In genomic region chr17:37465058-37465616, GRCh38 we compare ENCODE assay signal across 1 cellular context.
TF ChIP-seq lines count a peak whose summit lies in the region.

No MANE protein-coding gene starts in this region.

TF ChIP-seq in SK-N-SH treated with all-trans-retinoic acid at 6 μM for 48 hours, 23 proteins besides CTCF, POLR2A, EP300 and RAD21 (continued from another document):
- TF ChIP-seq ZNF70 (CRISPR knock-in tag; IDR thresholded peaks at IDR 0.05) (no peak), SNAI2 (CRISPR knock-in tag; IDR thresholded peaks at IDR 0.05) (no peak), ARNTL (CRISPR knock-in tag; IDR thresholded peaks at IDR 0.05; ENCODE audit: borderline replicate concordance, low read depth) (no peak), TSHZ2 (CRISPR knock-in tag; IDR thresholded peaks at IDR 0.05) (no peak), OSR1 (CRISPR knock-in tag; IDR thresholded peaks at IDR 0.05) (no peak), ZNF565 (CRISPR knock-in tag; conservative IDR thresholded peaks at IDR 0.05; ENCODE audit: low read depth) (no peak), TOX (CRISPR knock-in tag; IDR thresholded peaks at IDR 0.05; ENCODE audit: borderline replicate concordance) (no peak), ESRRG (CRISPR knock-in tag; IDR thresholded peaks at IDR 0.05) (no peak), ZNF8 (CRISPR knock-in tag; IDR thresholded peaks at IDR 0.05) (no peak), ZFP3 (CRISPR knock-in tag; IDR thresholded peaks at IDR 0.05) (no peak), ZC3H10 (CRISPR knock-in tag; IDR thresholded peaks at IDR 0.05) (no peak), CSRNP3 (CRISPR knock-in tag; IDR thresholded peaks at IDR 0.05) (no peak), TCF4 (CRISPR knock-in tag; IDR thresholded peaks at IDR 0.05; ENCODE audit: borderline replicate concordance) (no peak), ISL1 (CRISPR knock-in tag; IDR thresholded peaks at IDR 0.05) (no peak)
